In the genomic region with DNA sequence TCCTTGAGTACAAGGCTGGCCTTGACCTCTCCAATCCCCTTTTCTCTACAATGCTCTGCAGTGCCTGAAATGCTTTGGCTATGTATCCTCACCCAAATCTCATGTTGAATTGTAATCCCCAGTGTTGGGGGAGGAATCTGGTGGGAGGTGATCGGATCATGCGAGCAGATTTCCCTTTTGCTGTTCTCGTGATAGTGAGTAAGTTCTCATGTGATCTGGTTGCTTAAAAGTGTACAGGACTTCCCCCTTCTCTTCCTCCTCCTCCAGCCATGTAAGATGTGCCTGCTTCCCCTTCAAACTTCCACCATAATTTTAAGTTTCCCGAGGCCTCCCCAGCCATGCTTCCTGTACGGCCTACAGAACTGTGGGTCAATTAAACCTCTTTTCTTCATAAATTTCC, we compare ENCODE assay signal across 25 cellular contexts.
"Had no signal": no experiment of that assay in that cellular context is flagged by ENCODE, and none has a peak within 500 bp of the region (broad histone marks: within the 10 kb centered on the region; RNA-seq: fewer than 3 reads in every experiment).

No MANE protein-coding gene starts in this region.

- H3K27ac ChIP-seq: ascending aorta, esophagus squamous epithelium, parathyroid adenoma, right lobe of liver, stomach, testis had no signal

- H3K27me3 ChIP-seq: ascending aorta, breast epithelium, esophagus squamous epithelium, right lobe of liver, stomach, testis had no signal

- H3K4me1 ChIP-seq: ascending aorta, breast epithelium, parathyroid adenoma, right lobe of liver had no signal

- H3K36me3 Mint-ChIP-seq: activated naive CD4-positive, alpha-beta T cell treated with anti-CD3 and anti-CD28 coated beads, Interleukin-2, amount 10 ng/mL, durations not matched to agents 7 days and 5 days; WTC11 had no signal

- H3K9me3 Mint-ChIP-seq: activated CD8-positive, alpha-beta T cell treated with anti-CD3 and anti-CD28 coated beads for 36 hours; activated naive CD4-positive, alpha-beta T cell treated with anti-CD3 and anti-CD28 coated beads, Interleukin-2, amount 10 ng/mL, durations not matched to agents 7 days and 5 days; activated T-cell treated with anti-CD3 and anti-CD28 coated beads, Interleukin-2, amount 50 U/mL, for 24 hours; mesothelial cell of epicardium; nephron; type B pancreatic cell; WTC11 had no signal

- H3K4me3 ChIP-seq: ascending aorta, breast epithelium, esophagus squamous epithelium, lung, right lobe of liver, stomach, testis had no signal

- H3K4me1 Mint-ChIP-seq: mesothelial cell of epicardium had no signal

- H3K27ac Mint-ChIP-seq: activated CD8-positive, alpha-beta T cell treated with anti-CD3 and anti-CD28 coated beads for 36 hours; activated naive CD4-positive, alpha-beta T cell treated with anti-CD3 and anti-CD28 coated beads, Interleukin-2, amount 10 ng/mL, durations not matched to agents 7 days and 5 days; activated T-cell treated with anti-CD3 and anti-CD28 coated beads, Interleukin-2, amount 50 U/mL, for 24 hours; mesothelial cell of epicardium; nephron; WTC11 had no signal

- H3K4me3 Mint-ChIP-seq: activated CD8-positive, alpha-beta T cell treated with anti-CD3 and anti-CD28 coated beads for 36 hours; activated naive CD4-positive, alpha-beta T cell treated with anti-CD3 and anti-CD28 coated beads, Interleukin-2, amount 10 ng/mL, durations not matched to agents 7 days and 5 days; activated T-cell treated with anti-CD3 and anti-CD28 coated beads, Interleukin-2, amount 50 U/mL, for 24 hours; mesothelial cell of epicardium; nephron; T-helper 17 cell; type B pancreatic cell; WTC11 had no signal

- H3K27me3 Mint-ChIP-seq: activated CD8-positive, alpha-beta T cell treated with anti-CD3 and anti-CD28 coated beads for 36 hours; activated T-cell treated with anti-CD3 and anti-CD28 coated beads, Interleukin-2, amount 50 U/mL, for 24 hours; T-helper 17 cell; type B pancreatic cell had no signal

- H3K9me3 ChIP-seq: ascending aorta, breast epithelium, esophagus squamous epithelium, right lobe of liver, stomach, testis had no signal

- DNase-seq: activated CD4-positive, alpha-beta T cell treated with anti-CD3 and anti-CD28 coated beads for 4 hours; activated CD8-positive, alpha-beta T cell treated with anti-CD3 and anti-CD28 coated beads for 36 hours; activated naive CD4-positive, alpha-beta T cell treated with anti-CD3 and anti-CD28 coated beads, Interleukin-2, amount 10 ng/mL, durations not matched to agents 7 days and 5 days; activated T-cell treated with anti-CD3 and anti-CD28 coated beads, Interleukin-2, amount 50 U/mL, for 24 hours; cerebellar nuclear complex; effector CD8-positive, alpha-beta T cell; esophagus squamous epithelium; foreskin fibroblast; hippocampal formation; left colon; right lobe of liver; small intestine; stimulated activated CD4-positive, alpha-beta T cell treated with anti-CD3 and anti-CD28 coated beads, Interleukin-15, amount 100 ng/mL, for 24 hours; stimulated activated CD4-positive, alpha-beta T cell treated with anti-CD3 and anti-CD28 coated beads, Interleukin-4, amount 100 ng/mL, for 1 hour; stomach; T-helper 17 cell; testis had no signal

- ATAC-seq: activated CD8-positive, alpha-beta T cell treated with anti-CD3 and anti-CD28 coated beads for 36 hours; left colon; T-helper 17 cell; WTC11 had no signal

- H3K36me3 ChIP-seq: ascending aorta, breast epithelium, right lobe of liver had no signal
